1 cellular context compared by ENCODE assay signal in genomic region chr10:55979203-55979602, GRCh38.
TF ChIP-seq lines count a peak whose summit lies in the region.

No MANE protein-coding gene starts in this region.

TF ChIP-seq in WTC11, 78 proteins besides CTCF, POLR2A, EP300 and RAD21 (continued from another document):
- TF ChIP-seq ZSCAN18 (CRISPR knock-in tag; IDR thresholded peaks at IDR 0.05): no peak
- no peak for TF ChIP-seq NR3C1 (CRISPR knock-in tag; conservative IDR thresholded peaks at IDR 0.05; ENCODE audit: low read depth)
TF ChIP-seq in WTC11: peak in this region for 0.
